ENCODE assay signal across 1 cellular context in the genomic region with DNA sequence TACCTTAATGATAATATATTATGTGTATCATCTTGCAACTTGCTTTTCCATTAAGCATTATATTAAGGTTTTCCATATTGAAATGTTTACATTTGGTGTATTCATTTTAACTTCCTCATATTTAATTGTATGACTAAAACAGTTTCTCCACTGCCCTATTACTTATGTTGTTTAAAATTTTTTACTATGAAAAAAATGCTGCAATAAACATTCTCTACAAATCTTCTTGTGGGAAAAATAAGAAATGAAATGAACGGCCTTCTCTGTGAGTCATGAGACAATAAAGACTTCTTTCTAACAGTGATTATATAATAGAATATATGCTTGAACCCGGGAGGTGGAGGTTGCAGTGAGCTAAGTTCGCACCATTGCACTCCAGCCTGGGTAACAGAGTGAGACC.
TF ChIP-seq lines count a peak whose summit lies in the region.

No MANE protein-coding gene starts in this region.

TF ChIP-seq in IMR-90, 13 proteins besides CTCF, POLR2A, EP300 and RAD21:
- TF ChIP-seq, protein P1, sequence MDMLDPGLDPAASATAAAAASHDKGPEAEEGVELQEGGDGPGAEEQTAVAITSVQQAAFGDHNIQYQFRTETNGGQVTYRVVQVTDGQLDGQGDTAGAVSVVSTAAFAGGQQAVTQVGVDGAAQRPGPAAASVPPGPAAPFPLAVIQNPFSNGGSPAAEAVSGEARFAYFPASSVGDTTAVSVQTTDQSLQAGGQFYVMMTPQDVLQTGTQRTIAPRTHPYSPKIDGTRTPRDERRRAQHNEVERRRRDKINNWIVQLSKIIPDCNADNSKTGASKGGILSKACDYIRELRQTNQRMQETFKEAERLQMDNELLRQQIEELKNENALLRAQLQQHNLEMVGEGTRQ (IDR thresholded peaks at IDR 0.05; ENCODE audit: low read depth, low read length) = no peak
- TF ChIP-seq, protein P2, sequence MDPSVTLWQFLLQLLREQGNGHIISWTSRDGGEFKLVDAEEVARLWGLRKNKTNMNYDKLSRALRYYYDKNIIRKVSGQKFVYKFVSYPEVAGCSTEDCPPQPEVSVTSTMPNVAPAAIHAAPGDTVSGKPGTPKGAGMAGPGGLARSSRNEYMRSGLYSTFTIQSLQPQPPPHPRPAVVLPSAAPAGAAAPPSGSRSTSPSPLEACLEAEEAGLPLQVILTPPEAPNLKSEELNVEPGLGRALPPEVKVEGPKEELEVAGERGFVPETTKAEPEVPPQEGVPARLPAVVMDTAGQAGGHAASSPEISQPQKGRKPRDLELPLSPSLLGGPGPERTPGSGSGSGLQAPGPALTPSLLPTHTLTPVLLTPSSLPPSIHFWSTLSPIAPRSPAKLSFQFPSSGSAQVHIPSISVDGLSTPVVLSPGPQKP (IDR thresholded peaks at IDR 0.05; ENCODE audit: borderline replicate concordance, low read depth, low read length) = no peak
- TF ChIP-seq MXI1 (IDR thresholded peaks at IDR 0.05; ENCODE audit: borderline replicate concordance, low read depth, low read length) (no peak), CHD1 (IDR thresholded peaks at IDR 0.05; ENCODE audit: low read depth, low read length) (no peak), MAZ (IDR thresholded peaks at IDR 0.05; ENCODE audit: borderline replicate concordance, low read depth, low read length) (no peak), BHLHE40 (IDR thresholded peaks at IDR 0.05; ENCODE audit: low read depth, low read length) (no peak), RFX5 (IDR thresholded peaks at IDR 0.05; ENCODE audit: low read depth, low read length) (no peak), CEBPB (IDR thresholded peaks at IDR 0.05; ENCODE audit: low read depth, low read length) (no peak), FOS (IDR thresholded peaks at IDR 0.05; ENCODE audit: low read depth, low read length) (no peak), SMC3 (IDR thresholded peaks at IDR 0.05; ENCODE audit: low read depth, low read length) (no peak), RCOR1 (IDR thresholded peaks at IDR 0.05; ENCODE audit: insufficient replicate concordance, low read length) (no peak), NFE2L2 (IDR thresholded peaks at IDR 0.05; ENCODE audit: low read depth, low read length) (no peak), MAFK (IDR thresholded peaks at IDR 0.05; ENCODE audit: low read depth, low read length) (no peak)
